Comparison of ENCODE assay signal across 20 cellular contexts in the genomic region with DNA sequence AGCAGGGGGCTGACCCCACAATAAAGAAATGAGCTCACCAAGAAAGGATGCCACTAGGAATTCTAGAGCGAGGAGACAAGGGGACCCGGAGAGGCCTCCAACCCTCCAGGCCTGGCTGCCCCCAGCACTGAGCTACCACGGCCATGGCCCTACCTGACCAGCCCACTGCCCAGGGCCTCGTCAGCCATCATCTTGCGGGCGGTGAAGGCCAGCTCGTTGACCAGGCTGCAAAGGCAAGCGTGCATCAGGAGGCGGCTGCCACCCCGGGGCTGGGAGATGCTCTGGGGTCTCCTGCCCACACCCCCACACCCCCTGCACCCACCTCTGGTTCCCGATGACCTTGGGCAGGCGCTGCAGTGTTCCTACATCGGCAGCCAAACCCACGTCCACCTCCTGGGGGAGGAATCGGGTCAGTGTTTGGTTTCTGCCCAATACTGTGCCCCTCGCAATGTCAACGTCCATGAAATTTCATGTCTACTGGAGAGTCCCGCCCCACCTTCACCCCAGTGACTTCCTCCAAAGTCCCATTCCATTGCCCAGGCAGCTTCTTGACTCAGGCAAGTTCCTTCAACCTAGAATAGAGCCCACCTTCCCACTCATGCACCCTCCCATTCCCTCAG. TPM values are rescaled to one million over a fixed set of nuclear protein-coding genes. Genes with fewer than 3 reads are reported as not detected.
DNase-seq lines count a peak whose midpoint lies in the region; ATAC-seq and TF ChIP-seq lines count a peak whose summit lies in the region.
"Had no signal": no experiment of that assay in that cellular context is flagged by ENCODE, and none has a peak within 500 bp of the region (broad histone marks: within the 10 kb centered on the region; RNA-seq: fewer than 3 reads in every experiment).

No MANE protein-coding gene starts in this region.

- H3K36me3 Mint-ChIP-seq in activated CD8-positive, alpha-beta T cell treated with anti-CD3 and anti-CD28 coated beads, Interleukin-2, amount 10 ng/mL, durations not matched to agents 7 days and 5 days (ENCODE audit: low read depth), result peaks cover 27% of the 10 kb centered on the region
- peaks cover 13% of the 10 kb centered on the region for H3K36me3 Mint-ChIP-seq in activated CD8-positive, alpha-beta T cell treated with anti-CD3 and anti-CD28 coated beads for 36 hours (ENCODE audit: low read depth)
- H3K36me3 Mint-ChIP-seq in stimulated activated effector memory CD8-positive, alpha-beta T cell treated with anti-CD3 and anti-CD28 coated beads, Interleukin-12 subunit alpha, Interleukin-12 subunit beta, amount 100 ng/mL, for 72 hours, result peaks cover 52% of the 10 kb centered on the region

- 95% methylated on average over 18 of the region's 18 CpGs for WGBS in hepatocyte (ENCODE audit: low lambda C conversion rate, missing lambda C conversion rate)

- no peaks in the 10 kb centered on the region for H3K36me3 ChIP-seq in hepatocyte (replicated peaks; ENCODE audit: insufficient read depth, low read depth)
- H3K36me3 ChIP-seq: BE2C had no signal

- peaks cover 29% of the 10 kb centered on the region for H3K4me1 ChIP-seq in hepatocyte (ENCODE audit: insufficient read depth)

- peaks cover 6% of the 10 kb centered on the region for H3K79me2 ChIP-seq in hepatocyte

- TF ChIP-seq CTCF in activated CD8-positive, alpha-beta T cell treated with anti-CD3 and anti-CD28 coated beads for 36 hours (IDR thresholded peaks at IDR 0.05), result no peak
- no peak for TF ChIP-seq CTCF in hepatocyte (IDR thresholded peaks at IDR 0.05; ENCODE audit: poor library complexity)

- H3K9me3 Mint-ChIP-seq in activated CD8-positive, alpha-beta T cell treated with anti-CD3 and anti-CD28 coated beads, Interleukin-2, amount 10 ng/mL, durations not matched to agents 7 days and 5 days (ENCODE audit: insufficient read depth), result no peaks in the 10 kb centered on the region
- H3K9me3 Mint-ChIP-seq in activated CD8-positive, alpha-beta T cell treated with anti-CD3 and anti-CD28 coated beads for 36 hours, result no peaks in the 10 kb centered on the region
- no peaks in the 10 kb centered on the region for H3K9me3 Mint-ChIP-seq in stimulated activated effector memory CD8-positive, alpha-beta T cell treated with anti-CD3 and anti-CD28 coated beads, Interleukin-12 subunit alpha, Interleukin-12 subunit beta, amount 100 ng/mL, for 72 hours
- H3K9me3 Mint-ChIP-seq: CD4-positive, alpha-beta T cell had no signal

- no peak for ATAC-seq in activated CD8-positive, alpha-beta T cell treated with anti-CD3 and anti-CD28 coated beads, Interleukin-2, amount 10 ng/mL, durations not matched to agents 7 days and 5 days
- ATAC-seq in activated CD8-positive, alpha-beta T cell treated with anti-CD3 and anti-CD28 coated beads for 36 hours, result no peak
- no peak for ATAC-seq in stimulated activated effector memory CD8-positive, alpha-beta T cell treated with anti-CD3 and anti-CD28 coated beads, Interleukin-12 subunit alpha, Interleukin-12 subunit beta, amount 100 ng/mL, for 72 hours
- no peak for ATAC-seq in HG03097 (IDR thresholded peaks at IDR 0.05; ENCODE audit: low FRiP score, unreplicated experiment)
- ATAC-seq in HG02870 (IDR thresholded peaks at IDR 0.05; ENCODE audit: unreplicated experiment), result no peak

- POLR2A ChIA-PET in activated CD8-positive, alpha-beta T cell treated with anti-CD3 and anti-CD28 coated beads, Interleukin-2, amount 10 ng/mL, durations not matched to agents 7 days and 5 days (lab: Charles Lee), result interaction anchor here (1.0 kb wide), 1 partner anchor 10 kb away, joined by 3 read pairs; no protein-coding TSS in a partner anchor
- POLR2A ChIA-PET in activated CD8-positive, alpha-beta T cell treated with anti-CD3 and anti-CD28 coated beads for 36 hours (lab: Charles Lee), result no interaction called here

- no peak overlapping the region for H3K4me2 ChIP-seq in hepatocyte
- H3K4me2 ChIP-seq: KMS-11 had no signal

- CTCF ChIA-PET in activated CD8-positive, alpha-beta T cell treated with anti-CD3 and anti-CD28 coated beads, Interleukin-2, amount 10 ng/mL, durations not matched to agents 7 days and 5 days (lab: Charles Lee), result no interaction called here
- CTCF ChIA-PET in activated CD8-positive, alpha-beta T cell treated with anti-CD3 and anti-CD28 coated beads for 36 hours (lab: Charles Lee), result no interaction called here

- H3K27me3 Mint-ChIP-seq in activated CD8-positive, alpha-beta T cell treated with anti-CD3 and anti-CD28 coated beads, Interleukin-2, amount 10 ng/mL, durations not matched to agents 7 days and 5 days (ENCODE audit: low read depth), result no peaks in the 10 kb centered on the region
- no peaks in the 10 kb centered on the region for H3K27me3 Mint-ChIP-seq in activated CD8-positive, alpha-beta T cell treated with anti-CD3 and anti-CD28 coated beads for 36 hours
- H3K27me3 Mint-ChIP-seq: CD4-positive, alpha-beta T cell had no signal

- H3K9me2 ChIP-seq in hepatocyte (replicated peaks; ENCODE audit: insufficient read depth), result no peaks in the 10 kb centered on the region

- H3K27ac ChIP-seq in hepatocyte, result peak overlapping the region; percentile 88
- H3K27ac ChIP-seq: KMS-11, SK-N-MC had no signal

- no peak overlapping the region for H3K4me3 ChIP-seq in hepatocyte
- H3K4me3 ChIP-seq: SK-N-MC had no signal

- H2AFZ ChIP-seq in hepatocyte, result no peak overlapping the region

- no peak overlapping the region for H3K4me3 Mint-ChIP-seq in activated CD8-positive, alpha-beta T cell treated with anti-CD3 and anti-CD28 coated beads, Interleukin-2, amount 10 ng/mL, durations not matched to agents 7 days and 5 days
- H3K4me3 Mint-ChIP-seq in activated CD8-positive, alpha-beta T cell treated with anti-CD3 and anti-CD28 coated beads for 36 hours, result no peak overlapping the region
- H3K4me3 Mint-ChIP-seq in stimulated activated effector memory CD8-positive, alpha-beta T cell treated with anti-CD3 and anti-CD28 coated beads, Interleukin-12 subunit alpha, Interleukin-12 subunit beta, amount 100 ng/mL, for 72 hours, result no peak overlapping the region
- H3K4me3 Mint-ChIP-seq: CD4-positive, alpha-beta T cell had no signal

- H3K27me3 ChIP-seq in hepatocyte, result no peaks in the 10 kb centered on the region
- H3K27me3 ChIP-seq: BE2C had no signal

- H3K27ac Mint-ChIP-seq in activated CD8-positive, alpha-beta T cell treated with anti-CD3 and anti-CD28 coated beads, Interleukin-2, amount 10 ng/mL, durations not matched to agents 7 days and 5 days, result peak overlapping the region; percentile 9
- H3K27ac Mint-ChIP-seq in activated CD8-positive, alpha-beta T cell treated with anti-CD3 and anti-CD28 coated beads for 36 hours, result no peak overlapping the region
- peak overlapping the region; percentile 65 for H3K27ac Mint-ChIP-seq in stimulated activated effector memory CD8-positive, alpha-beta T cell treated with anti-CD3 and anti-CD28 coated beads, Interleukin-12 subunit alpha, Interleukin-12 subunit beta, amount 100 ng/mL, for 72 hours
- H3K27ac Mint-ChIP-seq: CD4-positive, alpha-beta T cell had no signal

- DNase-seq in activated CD8-positive, alpha-beta T cell treated with anti-CD3 and anti-CD28 coated beads, Interleukin-2, amount 10 ng/mL, durations not matched to agents 7 days and 5 days, result no peak
- no peak for DNase-seq in activated CD8-positive, alpha-beta T cell treated with anti-CD3 and anti-CD28 coated beads for 36 hours
- no peak for DNase-seq in hepatocyte (ENCODE audit: low spot score)
- no peak for DNase-seq in stimulated activated effector memory CD8-positive, alpha-beta T cell treated with anti-CD3 and anti-CD28 coated beads, Interleukin-12 subunit alpha, Interleukin-12 subunit beta, amount 100 ng/mL, for 72 hours (ENCODE audit: low spot score in 2 of 2)
- DNase-seq: BE2C; CD4-positive, alpha-beta T cell; DMS53; EL; GOT3; NCI-H1694 treated with DMSO at 0.1 percent for 48 hours; NCI-H510A; NCI-H774; SHP77 had no signal

- intact Hi-C loops in activated CD8-positive, alpha-beta T cell treated with anti-CD3 and anti-CD28 coated beads for 36 hours (cut with micrococcal nuclease), result no loop called here

- no peaks in the 10 kb centered on the region for H3K9me3 ChIP-seq in hepatocyte (ENCODE audit: low read depth)
- H3K9me3 ChIP-seq: BE2C had no signal

- H4K20me1 ChIP-seq in hepatocyte (ENCODE audit: insufficient read depth, poor library complexity, severe bottlenecking), result no peaks in the 10 kb centered on the region

- H3K4me1 Mint-ChIP-seq in activated CD8-positive, alpha-beta T cell treated with anti-CD3 and anti-CD28 coated beads, Interleukin-2, amount 10 ng/mL, durations not matched to agents 7 days and 5 days (ENCODE audit: low read depth), result no peaks in the 10 kb centered on the region
- H3K4me1 Mint-ChIP-seq in activated CD8-positive, alpha-beta T cell treated with anti-CD3 and anti-CD28 coated beads for 36 hours (ENCODE audit: low read depth), result no peaks in the 10 kb centered on the region
- peaks cover 6% of the 10 kb centered on the region for H3K4me1 Mint-ChIP-seq in stimulated activated effector memory CD8-positive, alpha-beta T cell treated with anti-CD3 and anti-CD28 coated beads, Interleukin-12 subunit alpha, Interleukin-12 subunit beta, amount 100 ng/mL, for 72 hours

RNA-seq across cellular contexts. Expression of a gene that starts 3.5 kb away (rescaled TPM):
- total RNA-seq in activated CD8-positive, alpha-beta T cell treated with anti-CD3 and anti-CD28 coated beads, Interleukin-2, amount 10 ng/mL, durations not matched to agents 7 days and 5 days, result 1 to 10 TPM; 1.6 to 1.8 TPM
- total RNA-seq in activated CD8-positive, alpha-beta T cell treated with anti-CD3 and anti-CD28 coated beads for 36 hours, result under 1 TPM; 0.29 to 0.72 TPM
- 147 and 148 TPM in 2 replicates for total RNA-seq in hepatocyte
- polyA plus RNA-seq in hepatocyte, result 181 and 199 TPM in 2 replicates
- total RNA-seq: A172, RPMI7951 had no signal

RNA-seq across cellular contexts. Expression of a gene that starts 15.4 kb away (rescaled TPM):
- 100 to 1,000 TPM; 170 to 175 TPM for total RNA-seq in activated CD8-positive, alpha-beta T cell treated with anti-CD3 and anti-CD28 coated beads, Interleukin-2, amount 10 ng/mL, durations not matched to agents 7 days and 5 days
- 100 to 1,000 TPM; 125 to 128 TPM for total RNA-seq in activated CD8-positive, alpha-beta T cell treated with anti-CD3 and anti-CD28 coated beads for 36 hours
- 125 and 133 TPM in 2 replicates for total RNA-seq in hepatocyte
- polyA plus RNA-seq in hepatocyte, result 272 and 284 TPM in 2 replicates

RNA-seq across cellular contexts. Expression of a gene that starts 27.2 kb away (rescaled TPM):
- total RNA-seq in activated CD8-positive, alpha-beta T cell treated with anti-CD3 and anti-CD28 coated beads, Interleukin-2, amount 10 ng/mL, durations not matched to agents 7 days and 5 days, result not detected
- not detected for total RNA-seq in activated CD8-positive, alpha-beta T cell treated with anti-CD3 and anti-CD28 coated beads for 36 hours
- 0.64 TPM in 1 of 2 replicates, not detected in the other for total RNA-seq in hepatocyte
- polyA plus RNA-seq in hepatocyte, result 0.72 TPM in 1 of 2 replicates, not detected in the other
- total RNA-seq: A172; CD4-positive, alpha-beta T cell; OCI-LY7; RPMI7951 had no signal

RNA-seq across cellular contexts. Expression of a gene that starts 33.5 kb away (rescaled TPM):
- 100 to 1,000 TPM; 509 to 553 TPM for total RNA-seq in activated CD8-positive, alpha-beta T cell treated with anti-CD3 and anti-CD28 coated beads, Interleukin-2, amount 10 ng/mL, durations not matched to agents 7 days and 5 days
- total RNA-seq in activated CD8-positive, alpha-beta T cell treated with anti-CD3 and anti-CD28 coated beads for 36 hours, result 100 to 1,000 TPM; 747 to 761 TPM
- total RNA-seq in hepatocyte, result 154 and 209 TPM in 2 replicates
- 169 and 184 TPM in 2 replicates for polyA plus RNA-seq in hepatocyte

RNA-seq across cellular contexts. Expression of a gene that starts 42.9 kb away (rescaled TPM):
- not detected for total RNA-seq in activated CD8-positive, alpha-beta T cell treated with anti-CD3 and anti-CD28 coated beads, Interleukin-2, amount 10 ng/mL, durations not matched to agents 7 days and 5 days
- total RNA-seq in activated CD8-positive, alpha-beta T cell treated with anti-CD3 and anti-CD28 coated beads for 36 hours, result not detected
- total RNA-seq in hepatocyte, result not detected in 2 replicates
- polyA plus RNA-seq in hepatocyte, result 1.2 TPM in 2 replicates
- total RNA-seq: A172; CD4-positive, alpha-beta T cell; OCI-LY7; RPMI7951 had no signal

Comparison
In these comparisons a context has a peak if more than half of its experiments do, and no peak if none do; other contexts are left out.
1. RNA of a gene that starts 3.5 kb away (total RNA-seq): 147 to 148 TPM in hepatocyte; 1.6 to 1.8 TPM in activated CD8-positive, alpha-beta T cell treated with anti-CD3 and anti-CD28 coated beads, Interleukin-2, amount 10 ng/mL, durations not matched to agents 7 days and 5 days and 0.29 to 0.72 TPM in activated CD8-positive, alpha-beta T cell treated with anti-CD3 and anti-CD28 coated beads for 36 hours; every median in the first group is over 10 times any median in the second.